In the genomic region with DNA sequence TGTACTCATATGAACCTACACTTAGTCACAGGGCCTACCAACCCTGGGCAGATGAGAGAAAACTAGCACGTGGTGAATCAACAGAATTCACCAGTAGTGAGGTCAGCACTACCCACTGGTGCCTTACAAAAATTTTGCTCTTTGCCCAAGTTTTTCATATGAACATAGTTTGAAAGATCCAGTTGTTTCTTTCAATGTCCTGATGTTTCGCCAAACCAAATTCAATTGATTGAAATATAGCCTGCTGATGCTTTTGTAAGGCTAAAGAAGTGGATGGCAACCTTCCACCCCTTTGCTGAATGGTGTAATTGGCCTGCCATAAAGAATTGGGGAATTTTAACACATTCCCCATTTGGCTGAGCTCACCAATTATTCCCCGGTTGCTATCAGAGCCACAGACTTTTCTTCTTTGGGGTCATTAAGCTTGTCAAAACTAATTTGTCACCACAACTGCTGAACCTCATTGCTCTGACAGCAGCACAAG, we compare ENCODE assay signal across 13 cellular contexts.
A peak's percentile ranks its signal among the peaks of the same experiment; 100 is the strongest.
DNase-seq lines count a peak whose midpoint lies in the region; ATAC-seq and TF ChIP-seq lines count a peak whose summit lies in the region.
"Had no signal": no experiment of that assay in that cellular context is flagged by ENCODE, and none has a peak within 500 bp of the region (broad histone marks: within the 10 kb centered on the region; RNA-seq: fewer than 3 reads in every experiment).

No MANE protein-coding gene starts in this region.

- H2BK120ac ChIP-seq in neuronal stem cell (ENCODE audit: low read depth, low read length): no peak overlapping the region

- H3K23ac ChIP-seq in neuronal stem cell (ENCODE audit: low read depth, low read length, poor library complexity): no peak overlapping the region

- no peak overlapping the region for H2AK5ac ChIP-seq in neuronal stem cell (ENCODE audit: low read depth, low read length)

- H4K91ac ChIP-seq in neuronal stem cell (ENCODE audit: low read depth, low read length, poor library complexity): no peak overlapping the region

- H3K9me3 ChIP-seq in neuronal stem cell (replicated peaks in 1 of 2; ENCODE audit: control insufficient read depth in 2 of 2, insufficient read depth in 1 of 2, low read depth in 1 of 2, low read length in 2 of 2) (no peaks in the 10 kb centered on the region), adrenal gland (replicated peaks in 1 of 3) (no peaks in the 10 kb centered on the region), Peyer's patch (no peaks in the 10 kb centered on the region)

- intact Hi-C loops in adrenal gland (cut with DNase I): no loop called here
- intact Hi-C loops in activated CD8-positive, alpha-beta T cell treated with anti-CD3 and anti-CD28 coated beads for 36 hours (cut with micrococcal nuclease): no loop called here

- TF ChIP-seq POLR2A in adrenal gland (IDR thresholded peaks at IDR 0.05): no peak
- TF ChIP-seq POLR2A in Peyer's patch (IDR thresholded peaks at IDR 0.05): no peak

- no peak overlapping the region for H3K9ac ChIP-seq in neuronal stem cell (ENCODE audit: low read depth, low read length, poor library complexity)

- H3K4me1 ChIP-seq in neuronal stem cell (ENCODE audit: control insufficient read depth in 2 of 2, insufficient read depth in 1 of 2, low read depth in 1 of 2, low read length in 2 of 2): peaks cover 8 to 20% of the 10 kb centered on the region in 2 donors
- H3K4me1 ChIP-seq in adrenal gland (replicated peaks in 1 of 2): peaks cover 0 to under 1% of the 10 kb centered on the region in 2 donors
- no peaks in the 10 kb centered on the region for H3K4me1 ChIP-seq in Peyer's patch

- CTCF ChIA-PET in activated CD8-positive, alpha-beta T cell treated with anti-CD3 and anti-CD28 coated beads for 36 hours (lab: Charles Lee): no interaction called here

- H2BK15ac ChIP-seq in neuronal stem cell (ENCODE audit: low read length): no peak overlapping the region

- H3K4me3 ChIP-seq in epithelial cell of proximal tubule (ENCODE audit: low read depth, low read length) (no peak overlapping the region), neuronal stem cell (ENCODE audit: low read length in 2 of 2) (no peak overlapping the region), adrenal gland (no peak overlapping the region), Peyer's patch (no peak overlapping the region)

- H3K36me3 ChIP-seq in neuronal stem cell (replicated peaks in 1 of 2; ENCODE audit: control insufficient read depth in 2 of 2, insufficient read depth in 2 of 2, low read length in 2 of 2): no peaks in the 10 kb centered on the region
- no peaks in the 10 kb centered on the region for H3K36me3 ChIP-seq in adrenal gland (replicated peaks in 1 of 2)
- H3K36me3 ChIP-seq in Peyer's patch: no peaks in the 10 kb centered on the region

- no peaks in the 10 kb centered on the region for H3K36me3 Mint-ChIP-seq in activated CD8-positive, alpha-beta T cell treated with anti-CD3 and anti-CD28 coated beads for 36 hours (ENCODE audit: low read depth)

- no CpG with 5 or more reads among the region's 3 CpGs for WGBS in neuronal stem cell (ENCODE audit: extremely low coverage in 2 of 2, insufficient read length in 2 of 2, insufficient replicate concordance in 1 of 2), 2 donors
- 65 to 85% (median 81%) methylated on average over 3 of the region's 3 CpGs for WGBS in adrenal gland, 4 donors

- H3K4me2 ChIP-seq in neuronal stem cell (ENCODE audit: insufficient read depth, low read length, poor library complexity, severe bottlenecking): no peak overlapping the region

- POLR2A ChIA-PET in activated CD8-positive, alpha-beta T cell treated with anti-CD3 and anti-CD28 coated beads for 36 hours (lab: Charles Lee): no interaction called here

- H3K9me3 Mint-ChIP-seq in activated CD8-positive, alpha-beta T cell treated with anti-CD3 and anti-CD28 coated beads for 36 hours: no peaks in the 10 kb centered on the region

- H3K4ac ChIP-seq in neuronal stem cell (ENCODE audit: low read length): no peak overlapping the region

- no peaks in the 10 kb centered on the region for H3K4me1 Mint-ChIP-seq in activated CD8-positive, alpha-beta T cell treated with anti-CD3 and anti-CD28 coated beads for 36 hours (ENCODE audit: low read depth)

- DNase-seq in Daoy (ENCODE audit: low read depth) (peak; percentile 53), NCI-H69 (lab: John Stamatoyannopoulos, UW) (peak; percentile 60), epithelial cell of proximal tubule (ENCODE audit: low read depth) (peak; percentile 47), neuronal stem cell (ENCODE audit: low spot score) (peak; percentile 72), DMS 273 treated with DMSO at 0.1 percent for 48 hours (lab: John Stamatoyannopoulos, UW) (no peak), adrenal gland (no peak), Peyer's patch (no peak)
- DNase-seq in activated CD8-positive, alpha-beta T cell treated with anti-CD3 and anti-CD28 coated beads for 36 hours: no peak
- DNase-seq: activated CD4-positive, CD25-positive, alpha-beta regulatory T cell treated with anti-CD3 and anti-CD28 coated beads, Interleukin-2, amount 50 U/mL, for 72 hours; AML-193; Calu3; NCI-H1930 had no signal

- H3K4me3 Mint-ChIP-seq in activated CD8-positive, alpha-beta T cell treated with anti-CD3 and anti-CD28 coated beads for 36 hours: no peak overlapping the region

- H2AFZ ChIP-seq in neuronal stem cell (ENCODE audit: low read length): no peak overlapping the region

- no peak overlapping the region for H4K8ac ChIP-seq in neuronal stem cell (ENCODE audit: low read depth, low read length)

- H3K27ac ChIP-seq in neuronal stem cell (replicated peaks; ENCODE audit: low read length): peak overlapping the region; percentile 75
- H3K27ac ChIP-seq in adrenal gland: no peak overlapping the region
- H3K27ac ChIP-seq in Peyer's patch: no peak overlapping the region

- TF ChIP-seq CTCF in epithelial cell of proximal tubule (conservative IDR thresholded peaks at IDR 0.05; ENCODE audit: low read depth, low read length): no peak
- no peak for TF ChIP-seq CTCF in adrenal gland (IDR thresholded peaks at IDR 0.05)
- no peak for TF ChIP-seq CTCF in Peyer's patch (IDR thresholded peaks at IDR 0.05)
- no peak for TF ChIP-seq CTCF in activated CD8-positive, alpha-beta T cell treated with anti-CD3 and anti-CD28 coated beads for 36 hours (IDR thresholded peaks at IDR 0.05)

- no peak overlapping the region for H2BK12ac ChIP-seq in neuronal stem cell (ENCODE audit: low read length)

- H3K18ac ChIP-seq in neuronal stem cell (ENCODE audit: low read length): no peak overlapping the region

- no peak overlapping the region for H3K14ac ChIP-seq in neuronal stem cell (ENCODE audit: low read length)

- H3K27me3 ChIP-seq in neuronal stem cell (ENCODE audit: control insufficient read depth in 3 of 3, insufficient read depth in 3 of 3, low read depth in 1 of 3, low read length in 3 of 3): no peaks in the 10 kb centered on the region
- H3K27me3 ChIP-seq in adrenal gland: no peaks in the 10 kb centered on the region
- no peaks in the 10 kb centered on the region for H3K27me3 ChIP-seq in Peyer's patch

- no peaks in the 10 kb centered on the region for H3K79me1 ChIP-seq in neuronal stem cell (ENCODE audit: low read depth, low read length)

- H3K27me3 Mint-ChIP-seq in activated CD8-positive, alpha-beta T cell treated with anti-CD3 and anti-CD28 coated beads for 36 hours: no peaks in the 10 kb centered on the region

- H2BK5ac ChIP-seq in neuronal stem cell (ENCODE audit: low read length): no peak overlapping the region

- no peak for ATAC-seq in activated CD8-positive, alpha-beta T cell treated with anti-CD3 and anti-CD28 coated beads for 36 hours
- ATAC-seq: activated naive CD4-positive, alpha-beta T cell treated with anti-CD3 and anti-CD28 coated beads, Interleukin-2, amount 50 U/mL, for 72 hours had no signal

- no peak overlapping the region for H3K27ac Mint-ChIP-seq in activated CD8-positive, alpha-beta T cell treated with anti-CD3 and anti-CD28 coated beads for 36 hours

Comparison
In these comparisons a context has a peak if more than half of its experiments do, and no peak if none do; other contexts are left out.
1. DNase-seq: peak in Daoy (single experiment), NCI-H69 (single experiment), epithelial cell of proximal tubule (single experiment) and neuronal stem cell (single experiment); none in DMS 273 treated with DMSO at 0.1 percent for 48 hours (single experiment), adrenal gland (0 of 7), Peyer's patch (0 of 3) and activated CD8-positive, alpha-beta T cell treated with anti-CD3 and anti-CD28 coated beads for 36 hours (single experiment).